ENCODE assay signal across 18 cellular contexts in the genomic region with DNA sequence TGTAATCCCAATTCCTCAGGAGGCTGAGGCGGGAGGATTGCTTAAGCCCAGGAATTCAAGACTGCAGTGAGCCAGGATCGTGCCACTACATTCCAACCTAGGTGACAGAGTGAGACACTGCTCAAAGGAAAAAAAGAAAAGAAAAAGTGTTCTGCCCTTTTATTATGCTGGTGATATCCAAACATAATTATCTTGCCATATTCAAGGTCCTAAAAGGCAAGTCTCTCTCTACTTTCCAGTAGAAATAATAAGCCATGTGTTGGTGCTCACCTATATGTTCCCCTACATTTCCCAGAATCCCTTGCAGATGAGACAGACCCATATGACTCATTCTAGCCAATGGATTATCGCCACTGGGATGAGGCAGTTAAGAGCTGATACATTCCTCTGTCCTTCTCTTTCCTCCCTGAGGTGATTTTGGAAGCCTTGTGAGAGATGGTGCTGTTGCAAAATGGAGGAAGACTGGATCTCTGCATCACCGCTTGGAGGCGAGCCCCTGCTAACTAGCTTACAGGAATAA. TPM values are rescaled to one million over a fixed set of nuclear protein-coding genes. Genes with fewer than 3 reads are reported as not detected.
A peak's percentile ranks its signal among the peaks of the same experiment; 100 is the strongest.
DNase-seq lines count a peak whose midpoint lies in the region; ATAC-seq, FAIRE-seq and TF ChIP-seq lines count a peak whose summit lies in the region.
"Had no signal": no experiment of that assay in that cellular context is flagged by ENCODE, and none has a peak within 500 bp of the region (broad histone marks: within the 10 kb centered on the region; RNA-seq: fewer than 3 reads in every experiment).

No MANE protein-coding gene starts in this region.

- TF ChIP-seq POLR2A in H54 (IDR thresholded peaks at IDR 0.05; ENCODE audit: low read depth, low read length) = no peak

- H2BK15ac ChIP-seq in mesendoderm (replicated peaks; ENCODE audit: low read depth) = no peak overlapping the region

- peaks cover 61% of the 10 kb centered on the region for H3K27me3 ChIP-seq in MM.1S (replicated peaks; ENCODE audit: insufficient read depth, low read length)
- H3K27me3 ChIP-seq in mesendoderm (ENCODE audit: insufficient read depth, low read length, poor library complexity) = no peaks in the 10 kb centered on the region

- H3K9me3 ChIP-seq in MM.1S (replicated peaks; ENCODE audit: insufficient read depth, low read length) (no peaks in the 10 kb centered on the region), SK-N-MC (ENCODE audit: low read depth, low read length) (no peaks in the 10 kb centered on the region)

- H4K8ac ChIP-seq in mesendoderm (ENCODE audit: low read depth, low read length) = no peak overlapping the region

- H3K27ac ChIP-seq in MM.1S (ENCODE audit: low read length) (no peak overlapping the region), SK-N-MC (0 out of 2 replicates have a peak overlapping the region, but pooled peaks have one; percentile 36), mesendoderm (ENCODE audit: low read depth, low read length) (no peak overlapping the region)
- H3K27ac ChIP-seq: PC-9 had no signal

- no peak for TF ChIP-seq CTCF in MM.1S (IDR thresholded peaks at IDR 0.05; ENCODE audit: low read length)

- H3F3A ChIP-seq in MM.1S (ENCODE audit: insufficient read depth, low read length) = no peaks in the 10 kb centered on the region

- no peak overlapping the region for H3K23ac ChIP-seq in mesendoderm (ENCODE audit: low read length)

- ATAC-seq in GM18907 (IDR thresholded peaks at IDR 0.05; ENCODE audit: unreplicated experiment) = no peak
- ATAC-seq: HepG2 had no signal

- no peak overlapping the region for H2BK5ac ChIP-seq in mesendoderm (ENCODE audit: low read length)

- no peak for FAIRE-seq in H54 (lab: Jason Lieb, UNC)
- FAIRE-seq: GM18507, HepG2 had no signal

- no peaks in the 10 kb centered on the region for H4K20me1 ChIP-seq in MM.1S (ENCODE audit: insufficient read depth, low read length)

- no CpG with 5 or more reads among the region's 5 CpGs for WGBS in mesendoderm (ENCODE audit: extremely low coverage, insufficient coverage, low lambda C conversion rate)

- H3K4me3 ChIP-seq in MM.1S (ENCODE audit: low read length) (no peak overlapping the region), SK-N-MC (no peak overlapping the region), mesendoderm (ENCODE audit: low read length) (no peak overlapping the region)
- H3K4me3 ChIP-seq: PC-9 had no signal

- H3K9ac ChIP-seq in MM.1S (ENCODE audit: low read length) (no peak overlapping the region), SK-N-MC (ENCODE audit: insufficient read length) (no peak overlapping the region), mesendoderm (ENCODE audit: low read length) (no peak overlapping the region)

- no peak overlapping the region for H2BK120ac ChIP-seq in mesendoderm (ENCODE audit: low read depth, low read length)

- H3K79me2 ChIP-seq in MM.1S (ENCODE audit: low read length) = no peaks in the 10 kb centered on the region
- no peaks in the 10 kb centered on the region for H3K79me2 ChIP-seq in mesendoderm (ENCODE audit: control insufficient read depth, insufficient read depth, low read length)

- no peaks in the 10 kb centered on the region for H3K79me1 ChIP-seq in mesendoderm (ENCODE audit: low read length)

- no peak overlapping the region for H3K18ac ChIP-seq in mesendoderm (ENCODE audit: low read length)

- H3K4ac ChIP-seq in mesendoderm (ENCODE audit: low read depth, low read length) = no peak overlapping the region

- H2AK5ac ChIP-seq in mesendoderm (ENCODE audit: low read length) = no peak overlapping the region

- no peak overlapping the region for H4K5ac ChIP-seq in mesendoderm (ENCODE audit: low read length)

- H3K36me3 ChIP-seq in MM.1S (replicated peaks; ENCODE audit: insufficient read depth, low read length) (no peaks in the 10 kb centered on the region), SK-N-MC (ENCODE audit: insufficient read depth, low read length) (no peaks in the 10 kb centered on the region), mesendoderm (ENCODE audit: control insufficient read depth, insufficient read depth, low read length) (no peaks in the 10 kb centered on the region)

- no peaks in the 10 kb centered on the region for H3K9me2 ChIP-seq in MM.1S (replicated peaks; ENCODE audit: insufficient read depth, low read length)

- H3K4me1 ChIP-seq in MM.1S (ENCODE audit: low read length) (no peaks in the 10 kb centered on the region), mesendoderm (ENCODE audit: control insufficient read depth, low read depth, low read length) (no peaks in the 10 kb centered on the region)

- DNase-seq in H54 (ENCODE audit: insufficient read length, low spot score) (peak; percentile 38), MM.1S (no peak), SK-N-MC (ENCODE audit: low read depth, low spot score) (no peak), mesendoderm (peak; percentile 36), activated gamma-delta T cell (lab: John Stamatoyannopoulos, UW) (no peak), cerebellar nuclear complex (lab: John Stamatoyannopoulos, UW) (no peak)
- DNase-seq: GDM1, HFFc6, KG1, NCI-H1417, NCI-H1694 treated with DMSO at 0.1 percent for 48 hours, NCI-H446 treated with DMSO at 0.1 percent for 48 hours, NCI-H526 treated with DMSO at 0.1 percent for 48 hours, PC-9, T-helper 1 cell had no signal

- H3K56ac ChIP-seq in mesendoderm (ENCODE audit: low read length) = no peak overlapping the region

- no peak overlapping the region for H3K4me2 ChIP-seq in MM.1S (ENCODE audit: low read depth, low read length)
- H3K4me2 ChIP-seq in mesendoderm (ENCODE audit: low read length) = no peak overlapping the region
- H3K4me2 ChIP-seq: PC-9 had no signal

- H2AFZ ChIP-seq in MM.1S (ENCODE audit: low read length) = peak overlapping the region; percentile 11; the same call in 1 of the 2 replicates
- H2AFZ ChIP-seq: PC-9 had no signal

RNA-seq across cellular contexts. Expression of a gene that starts 58.3 kb away (rescaled TPM):
- polyA plus RNA-seq in mesendoderm (2013, experiment 1 of 2) = 16.7 TPM
- polyA plus RNA-seq in mesendoderm (2013, experiment 2 of 2) = 16.4 TPM

Comparison
In these comparisons a context has a peak if more than half of its experiments do, and no peak if none do; other contexts are left out.
1. DNase-seq: peak in H54 (single experiment) and mesendoderm (single experiment); none in MM.1S (single experiment), SK-N-MC (single experiment), activated gamma-delta T cell (single experiment) and cerebellar nuclear complex (0 of 2).